Comparison of ENCODE assay signal across 16 cellular contexts in genomic region chr20:49753133-49753532, GRCh38. TPM values are rescaled to one million over a fixed set of nuclear protein-coding genes. Genes with fewer than 3 reads are reported as not detected.
DNase-seq lines count a peak whose midpoint lies in the region; TF ChIP-seq lines count a peak whose summit lies in the region.
"Had no signal": no experiment of that assay in that cellular context is flagged by ENCODE, and none has a peak within 500 bp of the region (broad histone marks: within the 10 kb centered on the region; RNA-seq: fewer than 3 reads in every experiment).

No MANE protein-coding gene starts in this region.

- TF ChIP-seq CTCF in breast epithelium (IDR thresholded peaks at IDR 0.05) (no peak), MCF 10A (IDR thresholded peaks at IDR 0.05; ENCODE audit: unreplicated experiment) (no peak), OCI-LY3 (IDR thresholded peaks at IDR 0.05; ENCODE audit: low read depth, low read length) (no peak)

- POLR2A ChIA-PET in MCF 10A (lab: Yijun Ruan, JAX) = no interaction called here
- POLR2A ChIA-PET in CD4-positive, alpha-beta memory T cell (lab: Charles Lee; ENCODE audit: partially characterized antibody) = interaction anchor here (0.6 kb wide), 1 partner anchor 60 kb away, joined by 4 read pairs; the partner anchor contains the start of gene SLC9A8
- POLR2A ChIA-PET in HEK293T (lab: Yijun Ruan, JAX) = no interaction called here

- H3K36me3 ChIP-seq in breast epithelium (no peaks in the 10 kb centered on the region), OCI-LY3 (replicated peaks; ENCODE audit: low read depth, low read length) (no peaks in the 10 kb centered on the region)
- no peaks in the 10 kb centered on the region for H3K36me3 ChIP-seq in CD4-positive, alpha-beta memory T cell (ENCODE audit: insufficient read depth, low read length)
- H3K36me3 ChIP-seq: BLaER1 treated with 17β-estradiol and CSF1 and Interleukin-3, amounts not matched to agents 10 nM and 100 nM had no signal

- intact Hi-C loops in breast epithelium (cut with DNase I; ENCODE audit: low total_unique reads) (no loop called here), MCF 10A (cut with micrococcal nuclease) (no loop called here)
- intact Hi-C loops in CD4-positive, alpha-beta memory T cell (cut with micrococcal nuclease) = no loop called here

- 0 out of 2 replicates have a peak overlapping the region, but pooled peaks have one; percentile 5 for H2AFZ ChIP-seq in OCI-LY3 (ENCODE audit: low read depth, low read length)

- no peaks in the 10 kb centered on the region for H3K27me3 Mint-ChIP-seq in MCF 10A (ENCODE audit: insufficient read depth, unreplicated experiment)
- peaks cover 10 to 12% of the 10 kb centered on the region in 2 donors for H3K27me3 Mint-ChIP-seq in CD4-positive, alpha-beta memory T cell

- no peaks in the 10 kb centered on the region for H3K36me3 Mint-ChIP-seq in MCF 10A (ENCODE audit: insufficient read depth, unreplicated experiment)
- H3K36me3 Mint-ChIP-seq in CD4-positive, alpha-beta memory T cell = no peaks in the 10 kb centered on the region

- H3K79me2 ChIP-seq in OCI-LY3 (ENCODE audit: low read length) = no peaks in the 10 kb centered on the region

- CTCF ChIA-PET in MCF 10A (lab: Yijun Ruan, JAX) (interaction anchor here (0.8 kb wide), 1 partner anchor 93 kb away, joined by 3 read pairs; no protein-coding TSS in a partner anchor), HEK293T (lab: Yijun Ruan, JAX) (no interaction called here)
- CTCF ChIA-PET in CD4-positive, alpha-beta memory T cell (lab: Charles Lee; ENCODE audit: partially characterized antibody) = no interaction called here

- peak overlapping the region; percentile 11 to 70 for H3K27ac ChIP-seq in breast epithelium
- H3K27ac ChIP-seq in OCI-LY3 (ENCODE audit: low read length) = no peak overlapping the region
- no peak overlapping the region for H3K27ac ChIP-seq in CD4-positive, alpha-beta memory T cell (ENCODE audit: low read depth, low read length)
- H3K27ac ChIP-seq: BLaER1 treated with 17β-estradiol and CSF1 and Interleukin-3, amounts not matched to agents 10 nM and 100 nM had no signal

- no peaks in the 10 kb centered on the region for H4K20me1 ChIP-seq in OCI-LY3 (ENCODE audit: insufficient read depth, low read length)
- H4K20me1 ChIP-seq: BLaER1 treated with 17β-estradiol and CSF1 and Interleukin-3, amounts not matched to agents 10 nM and 100 nM had no signal

- no peaks in the 10 kb centered on the region for H3K9me3 ChIP-seq in breast epithelium
- H3K9me3 ChIP-seq in OCI-LY3 (ENCODE audit: insufficient read depth, low read length) = no peaks in the 10 kb centered on the region
- H3K9me3 ChIP-seq in CD4-positive, alpha-beta memory T cell (ENCODE audit: control insufficient read depth in 1 of 2, low read length in 2 of 2) = no peaks in the 10 kb centered on the region

- no peaks in the 10 kb centered on the region for H3K9me3 Mint-ChIP-seq in MCF 10A (ENCODE audit: unreplicated experiment)
- peaks cover 0 to 12% (median 6%) of the 10 kb centered on the region in 8 donors for H3K9me3 Mint-ChIP-seq in CD4-positive, alpha-beta memory T cell

- DNase-seq in breast epithelium (ENCODE audit: low spot score in 2 of 2) (no peak), MCF 10A (ENCODE audit: unreplicated experiment) (no peak), dermis blood vessel endothelial cell (peak; percentile 48), HEK293T (ENCODE audit: extremely low spot score) (no peak)
- no peak for DNase-seq in CD4-positive, alpha-beta memory T cell
- no peak for DNase-seq in stimulated activated CD8-positive, alpha-beta memory T cell treated with anti-CD3 and anti-CD28 coated beads, Interleukin-4, amount 100 ng/mL, for 48 hours
- DNase-seq: 8988T; AML-193; Calu3; CD4-positive, CD25-positive, alpha-beta regulatory T cell; DMS 273 treated with DMSO at 0.1 percent for 48 hours; GOT3; H9 had no signal

- H3K27ac Mint-ChIP-seq in MCF 10A (ENCODE audit: low read depth, unreplicated experiment) = no peak overlapping the region
- H3K27ac Mint-ChIP-seq in CD4-positive, alpha-beta memory T cell = no peak overlapping the region
- H3K27ac Mint-ChIP-seq: H9 had no signal

- no peak for TF ChIP-seq POLR2A in breast epithelium (IDR thresholded peaks at IDR 0.05)

- H3K27me3 ChIP-seq in breast epithelium (no peaks in the 10 kb centered on the region), OCI-LY3 (ENCODE audit: low read depth, low read length) (no peaks in the 10 kb centered on the region)
- H3K27me3 ChIP-seq in CD4-positive, alpha-beta memory T cell (ENCODE audit: insufficient read depth, low read length) = no peaks in the 10 kb centered on the region
- H3K27me3 ChIP-seq: BLaER1 treated with 17β-estradiol and CSF1 and Interleukin-3, amounts not matched to agents 10 nM and 100 nM had no signal

- no peaks in the 10 kb centered on the region for H3K4me1 Mint-ChIP-seq in MCF 10A (ENCODE audit: insufficient read depth, unreplicated experiment)
- H3K4me1 Mint-ChIP-seq in CD4-positive, alpha-beta memory T cell = peaks cover 2 to 7% (median 6%) of the 10 kb centered on the region in 4 donors

- no peak overlapping the region for H3K9ac ChIP-seq in OCI-LY3 (ENCODE audit: low read length)
- H3K9ac ChIP-seq: BLaER1 treated with 17β-estradiol and CSF1 and Interleukin-3, amounts not matched to agents 10 nM and 100 nM had no signal

- H3K4me3 Mint-ChIP-seq in MCF 10A (ENCODE audit: unreplicated experiment) = no peak overlapping the region
- H3K4me3 Mint-ChIP-seq in CD4-positive, alpha-beta memory T cell = no peak overlapping the region
- H3K4me3 Mint-ChIP-seq: CD4-positive, CD25-positive, alpha-beta regulatory T cell; H9 had no signal

- H3K4me1 ChIP-seq in breast epithelium (peaks cover 2 to 11% of the 10 kb centered on the region in 2 donors), OCI-LY3 (ENCODE audit: low read length) (peaks cover 49% of the 10 kb centered on the region)
- no peaks in the 10 kb centered on the region for H3K4me1 ChIP-seq in CD4-positive, alpha-beta memory T cell (ENCODE audit: insufficient read depth, low read length)

- no peak overlapping the region for H3K4me2 ChIP-seq in OCI-LY3 (ENCODE audit: low read length)

- H3K4me3 ChIP-seq in breast epithelium = no peak overlapping the region
- no peak overlapping the region for H3K4me3 ChIP-seq in OCI-LY3 (ENCODE audit: low read length)
- H3K4me3 ChIP-seq in CD4-positive, alpha-beta memory T cell (ENCODE audit: low read length in 2 of 2) = no peak overlapping the region
- H3K4me3 ChIP-seq: BLaER1 treated with 17β-estradiol and CSF1 and Interleukin-3, amounts not matched to agents 10 nM and 100 nM; GM12878 had no signal

- BruUV-seq in MCF 10A (replicated peaks; lab: Mats Ljungman, UMichigan) = no TSS peak

TF ChIP-seq in HEK293T, 16 proteins besides CTCF, POLR2A, EP300 and RAD21:
- TF ChIP-seq FOXM1 (IDR thresholded peaks at IDR 0.05; ENCODE audit: borderline replicate concordance) (no peak), FOXA1 (IDR thresholded peaks at IDR 0.05) (no peak), BHLHE40 (IDR thresholded peaks at IDR 0.05; ENCODE audit: borderline replicate concordance) (no peak), SUZ12 (IDR thresholded peaks at IDR 0.05) (no peak), PKNOX1 (IDR thresholded peaks at IDR 0.05) (no peak), ZNF384 (IDR thresholded peaks at IDR 0.05) (no peak), NFRKB (IDR thresholded peaks at IDR 0.05) (no peak), LEF1 (IDR thresholded peaks at IDR 0.05; ENCODE audit: borderline replicate concordance) (no peak), ELF4 (IDR thresholded peaks at IDR 0.05) (no peak), ARNT (IDR thresholded peaks at IDR 0.05) (no peak), TARDBP (IDR thresholded peaks at IDR 0.05) (no peak), FOXK2 (IDR thresholded peaks at IDR 0.05) (no peak), SP1 (IDR thresholded peaks at IDR 0.05) (no peak), CTBP1 (IDR thresholded peaks at IDR 0.05; ENCODE audit: borderline replicate concordance) (no peak), L3MBTL2 (conservative IDR thresholded peaks at IDR 0.05) (no peak), HDGF (IDR thresholded peaks at IDR 0.05; ENCODE audit: borderline replicate concordance) (no peak)

RNA-seq across cellular contexts. Expression of gene B4GALT5, which starts 39.5 kb away (rescaled TPM):
- total RNA-seq in breast epithelium (10 to 100 TPM; 16.8 to 33.8 (median 22.1) TPM), MCF 10A (2022) (17.1 and 19.7 TPM in 2 replicates), dermis blood vessel endothelial cell (63.3 and 65.1 TPM in 2 replicates)
- total RNA-seq in CD4-positive, alpha-beta memory T cell = 1 to 10 TPM; 5.5 to 6.2 TPM
- 1 to 10 TPM in 1 of 2 donors, under 1 TPM in 1; 0.43 to 2.4 TPM for polyA plus RNA-seq in CD4-positive, alpha-beta memory T cell

RNA-seq across cellular contexts. Expression of gene SLC9A8, which starts 59.5 kb away (rescaled TPM):
- total RNA-seq in breast epithelium (10 to 100 TPM; 11.8 to 13.5 (median 13.3) TPM), MCF 10A (2022) (14.6 and 16.5 TPM in 2 replicates), dermis blood vessel endothelial cell (6.6 and 8.4 TPM in 2 replicates)
- total RNA-seq in CD4-positive, alpha-beta memory T cell = 10 to 100 TPM; 24.4 to 25.6 TPM
- 1 to 10 TPM; 3.4 to 9.5 TPM for polyA plus RNA-seq in CD4-positive, alpha-beta memory T cell

Comparison
In these comparisons a context has a peak if more than half of its experiments do, and no peak if none do; other contexts are left out.
1. H3K27ac ChIP-seq: peak in breast epithelium (2 of 2); none in OCI-LY3 (single experiment) and CD4-positive, alpha-beta memory T cell (single experiment).